Comparison of ENCODE assay signal across 22 cellular contexts in the genomic region with DNA sequence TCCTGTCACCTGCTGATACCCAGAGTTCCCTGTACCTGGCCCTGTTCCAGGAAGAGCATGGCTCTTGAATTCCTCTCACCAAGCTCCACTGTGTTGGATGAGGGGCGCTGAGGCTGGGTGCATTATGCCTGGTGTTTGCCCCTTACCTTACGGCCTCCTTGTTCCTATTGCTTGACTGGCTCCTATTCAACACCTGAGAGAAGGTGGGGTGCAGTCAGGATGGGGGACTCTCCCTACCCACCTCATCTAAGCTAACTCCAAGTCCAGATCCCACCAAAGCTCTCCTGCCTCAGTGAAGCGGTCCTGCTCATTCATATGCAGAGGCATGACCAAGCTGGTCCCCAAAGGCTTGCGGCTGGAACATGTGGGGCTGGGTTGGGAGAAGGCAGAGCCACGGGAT. TPM values are rescaled to one million over a fixed set of nuclear protein-coding genes. Genes with fewer than 3 reads are reported as not detected.
DNase-seq lines count a peak whose midpoint lies in the region; ATAC-seq, FAIRE-seq and TF ChIP-seq lines count a peak whose summit lies in the region.
"Had no signal": no experiment of that assay in that cellular context is flagged by ENCODE, and none has a peak within 500 bp of the region (broad histone marks: within the 10 kb centered on the region; RNA-seq: fewer than 3 reads in every experiment).

No MANE protein-coding gene starts in this region.

- intact Hi-C loops in K562 (cut with micrococcal nuclease): no loop called here

- peaks cover 3% of the 10 kb centered on the region; the same call in 1 of the 2 replicates for H4K20me1 ChIP-seq in K562 (replicated peaks; ENCODE audit: control insufficient read depth, insufficient read depth, low read length)

- no peak overlapping the region for H3K4me2 ChIP-seq in K562 (ENCODE audit: insufficient read depth, low read length)
- H3K4me2 ChIP-seq: GM23338 had no signal

- in situ Hi-C loops in K562 (cut with MboI): no loop called here

- no TSS peak for BruUV-seq in K562 (replicated peaks; lab: Mats Ljungman, UMichigan)

- no peaks in the 10 kb centered on the region for H3K36me3 ChIP-seq in K562 (ENCODE audit: control insufficient read depth, insufficient read depth, low read length)
- H3K36me3 ChIP-seq: HAP-1 had no signal

- 22% methylated on average over 4 of the region's 5 CpGs for WGBS in K562 (ENCODE audit: insufficient coverage, low coverage, missing lambda C conversion rate)

- no peaks in the 10 kb centered on the region for H3K79me2 ChIP-seq in K562 (ENCODE audit: control insufficient read depth, insufficient read depth, low read length)

- H2AFZ ChIP-seq in K562 (ENCODE audit: low read depth, low read length): no peak overlapping the region
- H2AFZ ChIP-seq: GM23338 had no signal

- no peaks in the 10 kb centered on the region for H3K36me3 Mint-ChIP-seq in memory B cell
- no peaks in the 10 kb centered on the region for H3K36me3 Mint-ChIP-seq in stimulated activated naive B cell treated with anti-CD40 and anti-IgM and Interleukin-4, amounts not matched to agents 10 μg/mL and 1 μg/mL and 100 μg/mL, for 72 hours
- H3K36me3 Mint-ChIP-seq: CD8-positive, alpha-beta T cell had no signal

- no peak overlapping the region for H3K9ac ChIP-seq in K562 (ENCODE audit: insufficient read depth in 1 of 2, low read depth in 2 of 2, low read length in 2 of 2)

- no peaks in the 10 kb centered on the region for H3K9me1 ChIP-seq in K562 (ENCODE audit: control insufficient read depth, insufficient read depth, low read length)

- TF ChIP-seq CTCF in K562 (IDR thresholded peaks at IDR 0.05 in 2 of 3, conservative IDR thresholded peaks at IDR 0.05 in 1 of 3; ENCODE audit: insufficient read depth in 2 of 3, low read depth in 1 of 3, low read length in 3 of 3): no peak

- H3K4me3 ChIP-seq in K562: no peak overlapping the region
- H3K4me3 ChIP-seq: GM23338, HAP-1 had no signal

- POLR2A ChIA-PET in K562 (lab: Yijun Ruan, JAX): interaction anchor here (0.6 kb wide), 1 partner anchor 20 kb away, joined by 3 read pairs; no protein-coding TSS in a partner anchor

- CTCF ChIA-PET in K562 (lab: Yijun Ruan, JAX; ENCODE audit: low intra/inter-chr PET ratio): no interaction called here

- H3K4me1 Mint-ChIP-seq in memory B cell: peaks cover 30% of the 10 kb centered on the region
- H3K4me1 Mint-ChIP-seq in stimulated activated naive B cell treated with anti-CD40 and anti-IgM and Interleukin-4, amounts not matched to agents 10 μg/mL and 1 μg/mL and 100 μg/mL, for 72 hours: peaks cover 33 to 63% of the 10 kb centered on the region in 2 donors

- H3K27ac Mint-ChIP-seq in memory B cell: peak overlapping the region; percentile 45
- H3K27ac Mint-ChIP-seq in stimulated activated naive B cell treated with anti-CD40 and anti-IgM and Interleukin-4, amounts not matched to agents 10 μg/mL and 1 μg/mL and 100 μg/mL, for 72 hours: peak overlapping the region; percentile 67
- H3K27ac Mint-ChIP-seq: CD8-positive, alpha-beta T cell; GM23338 had no signal

- no peaks in the 10 kb centered on the region for H3K27me3 Mint-ChIP-seq in memory B cell
- H3K27me3 Mint-ChIP-seq in stimulated activated naive B cell treated with anti-CD40 and anti-IgM and Interleukin-4, amounts not matched to agents 10 μg/mL and 1 μg/mL and 100 μg/mL, for 72 hours: peaks cover 0 to 3% of the 10 kb centered on the region in 2 donors

- H3K9me3 ChIP-seq in K562 (replicated peaks; ENCODE audit: control insufficient read depth, insufficient read depth, low read depth, low read length): no peaks in the 10 kb centered on the region
- H3K9me3 ChIP-seq: HAP-1 had no signal

- no peaks in the 10 kb centered on the region for H3K9me3 Mint-ChIP-seq in memory B cell
- H3K9me3 Mint-ChIP-seq in stimulated activated naive B cell treated with anti-CD40 and anti-IgM and Interleukin-4, amounts not matched to agents 10 μg/mL and 1 μg/mL and 100 μg/mL, for 72 hours: peaks cover 0 to 2% of the 10 kb centered on the region in 2 donors
- H3K9me3 Mint-ChIP-seq: CD8-positive, alpha-beta T cell; GM23338 had no signal

- H3K4me1 ChIP-seq in K562 (replicated peaks in 1 of 2; ENCODE audit: control insufficient read depth in 2 of 2, insufficient read depth in 2 of 2, low read length in 2 of 2): peaks cover 20 to 25% of the 10 kb centered on the region in 2 experiments; a peak in 4 of 5 replicates
- H3K4me1 ChIP-seq: HAP-1 had no signal

- peaks cover 2 to 15% of the 10 kb centered on the region in 2 experiments; a peak in 2 of 5 replicates for H3K27me3 ChIP-seq in K562 (ENCODE audit: control insufficient read depth in 2 of 2, insufficient read depth in 2 of 2, low read length in 2 of 2)

- no peak for FAIRE-seq in K562 (lab: Jason Lieb, UNC)
- FAIRE-seq: D721Med, G401.6, GM12891 had no signal

- ATAC-seq in K562: no peak
- ATAC-seq in memory B cell (ENCODE audit: low read depth): no peak
- no peak for ATAC-seq in stimulated activated naive B cell treated with anti-CD40 and anti-IgM and Interleukin-4, amounts not matched to agents 10 μg/mL and 1 μg/mL and 100 μg/mL, for 72 hours (replicated peaks)
- ATAC-seq: CD8-positive, alpha-beta T cell; GM23338 had no signal

- TF ChIP-seq EP300 in K562 (IDR thresholded peaks at IDR 0.05; ENCODE audit: low read length): no peak

- H3K4me3 Mint-ChIP-seq in memory B cell: no peak overlapping the region
- H3K4me3 Mint-ChIP-seq in stimulated activated naive B cell treated with anti-CD40 and anti-IgM and Interleukin-4, amounts not matched to agents 10 μg/mL and 1 μg/mL and 100 μg/mL, for 72 hours: no peak overlapping the region
- H3K4me3 Mint-ChIP-seq: CD8-positive, alpha-beta T cell; GM23338 had no signal

- no peak overlapping the region for H3K27ac ChIP-seq in K562 (ENCODE audit: extremely low read depth, low read depth, low read length)
- H3K27ac ChIP-seq: C4-2B, HL-60 had no signal

- no peak for TF ChIP-seq POLR2A in K562 (conservative IDR thresholded peaks at IDR 0.05)

- TF ChIP-seq RAD21 in K562 (CRISPR knock-in tag; conservative IDR thresholded peaks at IDR 0.05 in 1 of 2, IDR thresholded peaks at IDR 0.05 in 1 of 2): no peak

- DNase-seq in activated CD8-positive, alpha-beta memory T cell treated with anti-CD3 and anti-CD28 coated beads, Interleukin-2, amount 50 U/mL, for 48 hours: peak; percentile 29
- DNase-seq in activated CD8-positive, alpha-beta memory T cell treated with anti-CD3 and anti-CD28 coated beads for 24 hours: no peak
- DNase-seq in K562 (ENCODE audit: extremely low read depth in 1 of 4, low spot score in 3 of 4) (no peak), memory B cell (ENCODE audit: low spot score in 2 of 2) (no peak), mesenteric fat pad (ENCODE audit: low spot score) (no peak), germinal center (ENCODE audit: low spot score) (no peak), NCI-H2227 (lab: John Stamatoyannopoulos, UW; ENCODE audit: unreplicated experiment) (no peak)
- no peak for DNase-seq in stimulated activated naive B cell treated with anti-CD40 and anti-IgM and Interleukin-4, amounts not matched to agents 10 μg/mL and 1 μg/mL and 100 μg/mL, for 72 hours
- DNase-seq: 8988T; AML-193; CD8-positive, alpha-beta T cell; COR-L47; DMS153; DMS79 treated with DMSO at 0.1 percent for 48 hours; EL had no signal

RNA-seq across cellular contexts. Expression of a gene that starts 35.8 kb away (rescaled TPM):
- not detected in 2 replicates for total RNA-seq in K562 (2011; cell fraction: chromatin; rRNA removed; ENCODE audit: low replicate concordance)
- total RNA-seq in K562 (2011; cell fraction: nucleolus; rRNA removed): not detected in 2 replicates
- not detected in 2 replicates for total RNA-seq in K562 (2011; cell fraction: nucleoplasm; rRNA removed)
- total RNA-seq in K562 (2014; rRNA removed) (not detected in 2 replicates), K562 (2014; rRNA removed; fragmentation: Illumina TruSeq; extraction: Trizol) (0.29 TPM in 1 of 2 replicates, not detected in the other), K562 (2015; rRNA removed; fragmentation: Illumina TruSeq; extraction: Trizol) (not detected in 2 replicates), K562 (2021) (0.11 and 0.16 TPM in 2 replicates), mesenteric fat pad (2.3 TPM)
- polyA plus RNA-seq in K562 (2011; rRNA removed) (0.03 TPM in 2 replicates), K562 (2014; fragmentation: Illumina TruSeq; extraction: Trizol) (not detected in 2 replicates), K562 (2014; fragmentation: Nextera tagmentation; extraction: Ambion mirVana) (under 1 TPM; 0.03 to 0.14 TPM), K562 (2014; rRNA removed) (0.05 and 0.07 TPM in 2 replicates)
- not detected in 2 replicates for polyA plus RNA-seq in K562 (2011; cell fraction: cytosol; rRNA removed)
- polyA plus RNA-seq in K562 (2011; cell fraction: nucleus; rRNA removed): 0.14 TPM in 1 of 2 replicates, not detected in the other
- polyA plus RNA-seq in K562 (2012): 0.05 and 0.33 TPM in 2 replicates
- polyA minus RNA-seq in K562 (2011; rRNA and poly(A)+ RNA removed): not detected in 2 replicates
- not detected in 2 replicates for polyA minus RNA-seq in K562 (2011; cell fraction: cytosol; rRNA and poly(A)+ RNA removed)
- polyA minus RNA-seq in K562 (2011; cell fraction: nucleus; rRNA and poly(A)+ RNA removed): not detected in 2 replicates

RNA-seq across cellular contexts. Expression of a gene that starts 59.1 kb away (rescaled TPM):
- not detected in 2 replicates for total RNA-seq in K562 (2011; cell fraction: chromatin; rRNA removed; ENCODE audit: low replicate concordance)
- total RNA-seq in K562 (2011; cell fraction: nucleolus; rRNA removed): not detected in 2 replicates
- total RNA-seq in K562 (2011; cell fraction: nucleoplasm; rRNA removed): not detected in 2 replicates
- total RNA-seq in K562 (2014; rRNA removed) (not detected in 2 replicates), K562 (2014; rRNA removed; fragmentation: Illumina TruSeq; extraction: Trizol) (not detected in 2 replicates), K562 (2015; rRNA removed; fragmentation: Illumina TruSeq; extraction: Trizol) (not detected in 2 replicates), K562 (2021) (not detected in 2 replicates), mesenteric fat pad (not detected)
- polyA plus RNA-seq in K562 (2011; rRNA removed) (not detected in 2 replicates), K562 (2014; fragmentation: Illumina TruSeq; extraction: Trizol) (not detected in 2 replicates), K562 (2014; fragmentation: Nextera tagmentation; extraction: Ambion mirVana) (not detected), K562 (2014; rRNA removed) (not detected in 2 replicates)
- polyA plus RNA-seq in K562 (2011; cell fraction: cytosol; rRNA removed): not detected in 2 replicates
- not detected in 2 replicates for polyA plus RNA-seq in K562 (2011; cell fraction: nucleus; rRNA removed)
- not detected in 2 replicates for polyA plus RNA-seq in K562 (2012)
- polyA minus RNA-seq in K562 (2011; rRNA and poly(A)+ RNA removed): not detected in 2 replicates
- polyA minus RNA-seq in K562 (2011; cell fraction: cytosol; rRNA and poly(A)+ RNA removed): not detected in 2 replicates
- not detected in 2 replicates for polyA minus RNA-seq in K562 (2011; cell fraction: nucleus; rRNA and poly(A)+ RNA removed)
- total RNA-seq: CD8-positive, alpha-beta T cell; GM23338 had no signal
